Comparison of ENCODE assay signal across 7 cellular contexts in genomic region chr16:2515180-2515803, GRCh38. TPM values are rescaled to one million over a fixed set of nuclear protein-coding genes. Genes with fewer than 3 reads are reported as not detected.
DNase-seq lines count a peak whose midpoint lies in the region; ATAC-seq and TF ChIP-seq lines count a peak whose summit lies in the region.
"Had no signal": no experiment of that assay in that cellular context is flagged by ENCODE, and none has a peak within 500 bp of the region (broad histone marks: within the 10 kb centered on the region; RNA-seq: fewer than 3 reads in every experiment).

No MANE protein-coding gene starts in this region.

- ATAC-seq in GM21367 (IDR thresholded peaks at IDR 0.05; ENCODE audit: unreplicated experiment): no peak

- H3K27me3 ChIP-seq in dorsolateral prefrontal cortex (no peaks in the 10 kb centered on the region), rectal smooth muscle tissue (ENCODE audit: control insufficient read depth, insufficient read depth, low read length) (no peaks in the 10 kb centered on the region)

- peak overlapping the region; percentile 74 for H3K9ac ChIP-seq in rectal smooth muscle tissue (ENCODE audit: low read length)

- H3K36me3 ChIP-seq in rectal smooth muscle tissue (ENCODE audit: control insufficient read depth, insufficient read depth, low read length): no peaks in the 10 kb centered on the region

- peak overlapping the region; percentile 83 for H3K4me3 ChIP-seq in LNCaP clone FGC (ENCODE audit: low read depth, low read length)
- peak overlapping the region; percentile 58 to 99 (median 91) for H3K4me3 ChIP-seq in dorsolateral prefrontal cortex
- peak overlapping the region; percentile 92 for H3K4me3 ChIP-seq in rectal smooth muscle tissue (ENCODE audit: low read length)

- H3K27ac ChIP-seq in dorsolateral prefrontal cortex (peak overlapping the region in 56 of 59 donors; percentile 61 to 100 (median 98)), rectal smooth muscle tissue (ENCODE audit: low read depth, low read length) (peak overlapping the region; percentile 99)

- H3K4me1 ChIP-seq in rectal smooth muscle tissue (ENCODE audit: control insufficient read depth, insufficient read depth, low read length): peaks cover 36% of the 10 kb centered on the region

- intact Hi-C loops in dorsolateral prefrontal cortex (cut with DNase I): no loop called here

- DNase-seq in LNCaP clone FGC (ENCODE audit: low read depth) (no peak), dorsolateral prefrontal cortex (no peak), SW480 (ENCODE audit: low spot score) (no peak), foreskin melanocyte (no peak)

- TF ChIP-seq CTCF in LNCaP clone FGC (IDR thresholded peaks at IDR 0.05; ENCODE audit: control insufficient read depth, extremely low read depth, insufficient read depth): no peak
- TF ChIP-seq CTCF in dorsolateral prefrontal cortex (IDR thresholded peaks at IDR 0.05 in 54 of 56, conservative IDR thresholded peaks at IDR 0.05 in 2 of 56; ENCODE audit: low read depth in 1 of 56, partially characterized antibody in 56 of 56): no peak

RNA-seq across cellular contexts. Expression of gene ATP6V0C, which starts 1.5 kb away (rescaled TPM):
- 100 to 1,000 TPM; 283 to 670 (median 496) TPM for total RNA-seq in dorsolateral prefrontal cortex

RNA-seq across cellular contexts. Expression of gene AMDHD2, which starts 4.9 kb away (rescaled TPM):
- total RNA-seq in dorsolateral prefrontal cortex: 10 to 100 TPM; 26.9 to 73.4 (median 42.9) TPM

RNA-seq across cellular contexts. Expression of gene CEMP1, which starts 15.9 kb away (rescaled TPM):
- 1 to 10 TPM in 12 of 120 experiments, under 1 TPM in 39, not detected in 69; 0.32 to 1.7 (median 0.77) TPM for total RNA-seq in dorsolateral prefrontal cortex
- total RNA-seq: dermis microvascular lymphatic vessel endothelial cell had no signal

RNA-seq across cellular contexts. Expression of gene PDPK1, which starts 22.5 kb away (rescaled TPM):
- 100 to 1,000 TPM in 95 of 120 experiments, 10 to 100 TPM in 25; 75.2 to 164 (median 115) TPM for total RNA-seq in dorsolateral prefrontal cortex

RNA-seq across cellular contexts. Expression of gene TBC1D24, which starts 40.4 kb away (rescaled TPM):
- total RNA-seq in dorsolateral prefrontal cortex: 10 to 100 TPM; 27.5 to 97.0 (median 62.6) TPM
